Comparison of ENCODE assay signal across 29 cellular contexts in genomic region chr7:44292418-44292817, GRCh38. TPM values are rescaled to one million over a fixed set of nuclear protein-coding genes. Genes with fewer than 3 reads are reported as not detected.
"Had no signal": no experiment of that assay in that cellular context is flagged by ENCODE, and none has a peak within 500 bp of the region (broad histone marks: within the 10 kb centered on the region; RNA-seq: fewer than 3 reads in every experiment).

No MANE protein-coding gene starts in this region.

- H3K36me3 ChIP-seq: breast epithelium, gastrocnemius medialis, sigmoid colon, thyroid gland, upper lobe of right lung, WERI-Rb-1 had no signal

- H3K9me3 ChIP-seq: breast epithelium, gastrocnemius medialis, mucosa of descending colon, sigmoid colon, thyroid gland, upper lobe of right lung had no signal

- H3K4me3 ChIP-seq: breast epithelium, coronary artery, dorsolateral prefrontal cortex, gastrocnemius medialis, lung, mucosa of descending colon, sigmoid colon, thyroid gland, upper lobe of right lung had no signal

- H3K4me1 ChIP-seq: breast epithelium, sigmoid colon, thyroid gland had no signal

- H3K27ac ChIP-seq: breast epithelium, sigmoid colon, thyroid gland, upper lobe of right lung, WERI-Rb-1 had no signal

- DNase-seq: activated CD4-positive, alpha-beta T cell treated with anti-CD3 and anti-CD28 coated beads, Interleukin-2, amount 50 U/mL, for 48 hours; activated naive CD4-positive, alpha-beta T cell; activated T-cell treated with anti-CD3 and anti-CD28 coated beads, Interleukin-2, amount 50 U/mL, for 72 hours; cerebellar nuclear complex; effector memory CD4-positive, alpha-beta T cell; erythroblast; glutamatergic neuron; hippocampal formation; small intestine; stimulated activated CD4-positive, alpha-beta T cell treated with anti-CD3 and anti-CD28 coated beads, Interleukin-4, amount 100 ng/mL, for 24 hours; substantia nigra; T-helper 9 cell; thyroid gland; WERI-Rb-1 had no signal

- FAIRE-seq: kidney, small intestine, TTC549 had no signal

- ATAC-seq: activated CD4-positive, CD25-positive, alpha-beta regulatory T cell treated with anti-CD3 and anti-CD28 coated beads, Interleukin-2, amount 50 U/mL, for 24 hours; activated naive CD4-positive, alpha-beta T cell treated with anti-CD3 and anti-CD28 coated beads, Interleukin-2, amount 50 U/mL, for 72 hours; activated T-cell treated with anti-CD3 and anti-CD28 coated beads, Interleukin-2, amount 50 U/mL, for 72 hours; gastrocnemius medialis; mucosa of descending colon; natural killer cell treated with Interleukin-12 subunit alpha and Interleukin-12 subunit beta and Interleukin-15 and Interleukin-18, amount 100 ng/mL, for 72 hours; stimulated activated effector memory CD8-positive, alpha-beta T cell treated with anti-CD3 and anti-CD28 coated beads, Interleukin-12 subunit alpha, Interleukin-12 subunit beta, amount 100 ng/mL, for 72 hours; upper lobe of right lung had no signal

- H3K27me3 ChIP-seq: dorsolateral prefrontal cortex, gastrocnemius medialis, thyroid gland had no signal

RNA-seq across cellular contexts. Expression of gene CAMK2B, which starts 33.0 kb away (rescaled TPM):
- total RNA-seq: osteocyte had no signal
